Comparison of ENCODE assay signal across 8 cellular contexts in genomic region chr22:36387914-36388864, GRCh38. TPM values are rescaled to one million over a fixed set of nuclear protein-coding genes. Genes with fewer than 3 reads are reported as not detected.
DNase-seq lines count a peak whose midpoint lies in the region; ATAC-seq lines count a peak whose summit lies in the region.

MYH9 (minus strand) TSS chr22:36387967; CDS start chr22:36349236, 38,731 bp downstream.

- peak; percentile 99 for DNase-seq in DMS 273 (lab: John Stamatoyannopoulos, UW; ENCODE audit: unreplicated experiment)
- DNase-seq in OCI-M2 (lab: John Stamatoyannopoulos, UW; ENCODE audit: unreplicated experiment): peak; percentile 87
- DNase-seq in activated T-cell treated with anti-CD3 and anti-CD28 coated beads for 4 hours: peak; percentile 98
- peak; percentile 99 for DNase-seq in epidermal melanocyte (ENCODE audit: insufficient read length, low spot score)
- peak; percentile 98 for DNase-seq in middle frontal gyrus (ENCODE audit: extremely low spot score, low spot score)
- peak; percentile 99 for DNase-seq in stimulated activated CD8-positive, alpha-beta memory T cell treated with anti-CD3 and anti-CD28 coated beads, Interleukin-2, amount 100 ng/mL, for 48 hours (ENCODE audit: low read depth in 2 of 2)

- ATAC-seq in GM21528 (IDR thresholded peaks at IDR 0.05; ENCODE audit: low FRiP score, unreplicated experiment): peak; percentile 69

- H3K27ac Mint-ChIP-seq in IgD-negative memory B cell: peak within 1 kb of the TSS; percentile 91 to 99 (median 94)

- H3K4me3 Mint-ChIP-seq in IgD-negative memory B cell: peak within 1 kb of the TSS; percentile 91 to 98 (median 95)

- peaks cover 8% of the 10 kb centered on the region for H3K36me3 Mint-ChIP-seq in IgD-negative memory B cell

- H3K4me1 Mint-ChIP-seq in IgD-negative memory B cell: peaks cover 27 to 41% (median 34%) of the 10 kb centered on the region in 3 donors

- H3K27me3 Mint-ChIP-seq in IgD-negative memory B cell: no peaks in the 10 kb centered on the region

- no peaks in the 10 kb centered on the region for H3K9me3 Mint-ChIP-seq in IgD-negative memory B cell

RNA-seq across cellular contexts. Expression of gene MYH9, which starts in this region (rescaled TPM):
- 231 TPM for polyA plus RNA-seq in IgD-negative memory B cell

Comparison
In these comparisons a context has a peak if more than half of its experiments do, and no peak if none do; other contexts are left out.
1. Peak in every context shown above with its lines: DNase-seq and ATAC-seq.